1 cellular context compared by ENCODE assay signal in the genomic region with DNA sequence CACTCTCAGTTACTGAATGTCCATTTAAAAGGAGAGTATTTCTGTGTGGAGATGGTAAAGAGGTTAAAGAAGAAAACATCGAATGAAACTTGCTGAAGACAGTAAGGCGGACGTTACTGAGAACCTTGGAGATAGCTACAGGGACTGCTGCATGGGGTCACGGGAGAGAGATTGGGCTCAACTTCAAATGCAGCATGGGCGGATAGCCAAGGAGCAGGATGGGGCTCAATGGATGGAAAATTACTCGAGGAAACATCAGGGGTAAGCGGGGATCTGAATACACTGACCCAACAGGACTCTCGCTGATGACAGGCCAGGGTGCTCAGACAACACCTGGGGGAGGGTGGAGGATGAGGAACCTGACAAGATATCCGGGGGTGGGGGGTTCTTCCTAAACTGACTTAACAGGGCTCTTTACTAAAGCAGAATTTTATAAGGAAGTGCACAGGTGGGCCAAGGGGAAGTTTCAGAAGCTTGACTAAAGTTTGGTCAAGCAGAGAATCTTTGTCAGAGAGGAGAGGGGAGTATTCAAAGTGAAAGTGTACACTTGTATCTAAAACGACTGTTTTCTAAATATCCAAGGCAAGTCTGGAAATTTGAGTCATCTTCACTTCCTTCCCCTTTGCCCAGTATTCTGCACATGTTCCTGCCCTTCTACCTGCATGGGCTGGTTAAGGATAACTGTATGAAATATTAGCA.
TF ChIP-seq lines count a peak whose summit lies in the region.

No MANE protein-coding gene starts in this region.

TF ChIP-seq in GM12878, 131 proteins besides CTCF, POLR2A, EP300 and RAD21 (continues in another document):
- TF ChIP-seq HDAC6 (IDR thresholded peaks at IDR 0.05; ENCODE audit: unreplicated experiment) (no peak), CBFB (IDR thresholded peaks at IDR 0.05; ENCODE audit: low read depth) (no peak), FOXM1 (IDR thresholded peaks at IDR 0.05; ENCODE audit: low read depth, low read length) (peak; percentile 87; the same call in 1 of the 2 replicates), CBX5 (IDR thresholded peaks at IDR 0.05; ENCODE audit: low read depth) (0 out of 2 replicates have a peak, but pooled peaks have one; percentile 42), STAT1 (conservative IDR thresholded peaks at IDR 0.05) (no peak), EZH2 (IDR thresholded peaks at IDR 0.05; ENCODE audit: borderline replicate concordance, control insufficient read depth, low read depth, low read length) (no peak), PML (IDR thresholded peaks at IDR 0.05; ENCODE audit: low read length) (0 out of 2 replicates have a peak, but pooled peaks have one; percentile 32), KLF5 (IDR thresholded peaks at IDR 0.05; ENCODE audit: partially characterized antibody) (no peak), MTA2 (IDR thresholded peaks at IDR 0.05; ENCODE audit: low read depth) (no peak; the same call in 1 of the 2 replicates), LARP7 (IDR thresholded peaks at IDR 0.05) (no peak), TCF7 (IDR thresholded peaks at IDR 0.05; ENCODE audit: borderline replicate concordance) (no peak; the same call in 1 of the 2 replicates), IRF4 (IDR thresholded peaks at IDR 0.05; ENCODE audit: low read depth, low read length) (peak; percentile 66; the same call in 1 of the 2 replicates), BHLHE40 (IDR thresholded peaks at IDR 0.05; ENCODE audit: borderline replicate concordance in 1 of 2, low read depth in 2 of 2, low read length in 1 of 2) (no peak), FOS (IDR thresholded peaks at IDR 0.05; ENCODE audit: borderline replicate concordance, extremely low read depth, insufficient read length) (no peak), SPI1 (IDR thresholded peaks at IDR 0.05; ENCODE audit: borderline replicate concordance, insufficient read depth, low read depth, low read length) (peak; percentile 83), YBX1 (IDR thresholded peaks at IDR 0.05) (no peak), TBL1XR1 (IDR thresholded peaks at IDR 0.05; ENCODE audit: low read depth, low read length) (peak; percentile 22; the same call in 1 of the 2 replicates), ASH2L (IDR thresholded peaks at IDR 0.05; ENCODE audit: borderline replicate concordance, low read depth) (no peak), JUND (IDR thresholded peaks at IDR 0.05; ENCODE audit: low read depth, low read length) (no peak), BMI1 (IDR thresholded peaks at IDR 0.05; ENCODE audit: borderline replicate concordance) (no peak), NFXL1 (IDR thresholded peaks at IDR 0.05; ENCODE audit: borderline replicate concordance) (no peak), ZZZ3 (IDR thresholded peaks at IDR 0.05; ENCODE audit: control insufficient read depth, insufficient read length, low read depth) (no peak), ZSCAN29 (IDR thresholded peaks at IDR 0.05) (no peak), DPF2 (IDR thresholded peaks at IDR 0.05) (peak; percentile 65; the same call in 1 of the 2 replicates), FOXK2 (IDR thresholded peaks at IDR 0.05) (no peak), SMARCA5 (IDR thresholded peaks at IDR 0.05) (no peak), EGR1 (IDR thresholded peaks at IDR 0.05; ENCODE audit: borderline replicate concordance in 1 of 2, low read depth in 2 of 2, low read length in 2 of 2) (peak in 1 of 2 experiments; percentile 77; a peak in 1 of 3 replicates), NR2F1 (conservative IDR thresholded peaks at IDR 0.05) (no peak)
- TF ChIP-seq, protein P1, sequence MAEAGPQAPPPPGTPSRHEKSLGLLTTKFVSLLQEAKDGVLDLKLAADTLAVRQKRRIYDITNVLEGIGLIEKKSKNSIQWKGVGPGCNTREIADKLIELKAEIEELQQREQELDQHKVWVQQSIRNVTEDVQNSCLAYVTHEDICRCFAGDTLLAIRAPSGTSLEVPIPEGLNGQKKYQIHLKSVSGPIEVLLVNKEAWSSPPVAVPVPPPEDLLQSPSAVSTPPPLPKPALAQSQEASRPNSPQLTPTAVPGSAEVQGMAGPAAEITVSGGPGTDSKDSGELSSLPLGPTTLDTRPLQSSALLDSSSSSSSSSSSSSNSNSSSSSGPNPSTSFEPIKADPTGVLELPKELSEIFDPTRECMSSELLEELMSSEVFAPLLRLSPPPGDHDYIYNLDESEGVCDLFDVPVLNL (IDR thresholded peaks at IDR 0.05; ENCODE audit: low read depth, low read length) = no peak
- TF ChIP-seq, protein P2, sequence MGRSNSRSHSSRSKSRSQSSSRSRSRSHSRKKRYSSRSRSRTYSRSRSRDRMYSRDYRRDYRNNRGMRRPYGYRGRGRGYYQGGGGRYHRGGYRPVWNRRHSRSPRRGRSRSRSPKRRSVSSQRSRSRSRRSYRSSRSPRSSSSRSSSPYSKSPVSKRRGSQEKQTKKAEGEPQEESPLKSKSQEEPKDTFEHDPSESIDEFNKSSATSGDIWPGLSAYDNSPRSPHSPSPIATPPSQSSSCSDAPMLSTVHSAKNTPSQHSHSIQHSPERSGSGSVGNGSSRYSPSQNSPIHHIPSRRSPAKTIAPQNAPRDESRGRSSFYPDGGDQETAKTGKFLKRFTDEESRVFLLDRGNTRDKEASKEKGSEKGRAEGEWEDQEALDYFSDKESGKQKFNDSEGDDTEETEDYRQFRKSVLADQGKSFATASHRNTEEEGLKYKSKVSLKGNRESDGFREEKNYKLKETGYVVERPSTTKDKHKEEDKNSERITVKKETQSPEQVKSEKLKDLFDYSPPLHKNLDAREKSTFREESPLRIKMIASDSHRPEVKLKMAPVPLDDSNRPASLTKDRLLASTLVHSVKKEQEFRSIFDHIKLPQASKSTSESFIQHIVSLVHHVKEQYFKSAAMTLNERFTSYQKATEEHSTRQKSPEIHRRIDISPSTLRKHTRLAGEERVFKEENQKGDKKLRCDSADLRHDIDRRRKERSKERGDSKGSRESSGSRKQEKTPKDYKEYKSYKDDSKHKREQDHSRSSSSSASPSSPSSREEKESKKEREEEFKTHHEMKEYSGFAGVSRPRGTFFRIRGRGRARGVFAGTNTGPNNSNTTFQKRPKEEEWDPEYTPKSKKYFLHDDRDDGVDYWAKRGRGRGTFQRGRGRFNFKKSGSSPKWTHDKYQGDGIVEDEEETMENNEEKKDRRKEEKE (IDR thresholded peaks at IDR 0.05) = no peak
- TF ChIP-seq, protein P3, sequence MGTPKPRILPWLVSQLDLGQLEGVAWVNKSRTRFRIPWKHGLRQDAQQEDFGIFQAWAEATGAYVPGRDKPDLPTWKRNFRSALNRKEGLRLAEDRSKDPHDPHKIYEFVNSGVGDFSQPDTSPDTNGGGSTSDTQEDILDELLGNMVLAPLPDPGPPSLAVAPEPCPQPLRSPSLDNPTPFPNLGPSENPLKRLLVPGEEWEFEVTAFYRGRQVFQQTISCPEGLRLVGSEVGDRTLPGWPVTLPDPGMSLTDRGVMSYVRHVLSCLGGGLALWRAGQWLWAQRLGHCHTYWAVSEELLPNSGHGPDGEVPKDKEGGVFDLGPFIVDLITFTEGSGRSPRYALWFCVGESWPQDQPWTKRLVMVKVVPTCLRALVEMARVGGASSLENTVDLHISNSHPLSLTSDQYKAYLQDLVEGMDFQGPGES (IDR thresholded peaks at IDR 0.05) = no peak
- TF ChIP-seq, protein P4, sequence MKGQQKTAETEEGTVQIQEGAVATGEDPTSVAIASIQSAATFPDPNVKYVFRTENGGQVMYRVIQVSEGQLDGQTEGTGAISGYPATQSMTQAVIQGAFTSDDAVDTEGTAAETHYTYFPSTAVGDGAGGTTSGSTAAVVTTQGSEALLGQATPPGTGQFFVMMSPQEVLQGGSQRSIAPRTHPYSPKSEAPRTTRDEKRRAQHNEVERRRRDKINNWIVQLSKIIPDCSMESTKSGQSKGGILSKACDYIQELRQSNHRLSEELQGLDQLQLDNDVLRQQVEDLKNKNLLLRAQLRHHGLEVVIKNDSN (IDR thresholded peaks at IDR 0.05; ENCODE audit: borderline replicate concordance, extremely low read length, insufficient read depth, low read depth, low read length) = no peak
- TF ChIP-seq, protein P5, sequence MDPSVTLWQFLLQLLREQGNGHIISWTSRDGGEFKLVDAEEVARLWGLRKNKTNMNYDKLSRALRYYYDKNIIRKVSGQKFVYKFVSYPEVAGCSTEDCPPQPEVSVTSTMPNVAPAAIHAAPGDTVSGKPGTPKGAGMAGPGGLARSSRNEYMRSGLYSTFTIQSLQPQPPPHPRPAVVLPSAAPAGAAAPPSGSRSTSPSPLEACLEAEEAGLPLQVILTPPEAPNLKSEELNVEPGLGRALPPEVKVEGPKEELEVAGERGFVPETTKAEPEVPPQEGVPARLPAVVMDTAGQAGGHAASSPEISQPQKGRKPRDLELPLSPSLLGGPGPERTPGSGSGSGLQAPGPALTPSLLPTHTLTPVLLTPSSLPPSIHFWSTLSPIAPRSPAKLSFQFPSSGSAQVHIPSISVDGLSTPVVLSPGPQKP (IDR thresholded peaks at IDR 0.05; ENCODE audit: low read depth, low read length) = no peak
- TF ChIP-seq, protein P6, sequence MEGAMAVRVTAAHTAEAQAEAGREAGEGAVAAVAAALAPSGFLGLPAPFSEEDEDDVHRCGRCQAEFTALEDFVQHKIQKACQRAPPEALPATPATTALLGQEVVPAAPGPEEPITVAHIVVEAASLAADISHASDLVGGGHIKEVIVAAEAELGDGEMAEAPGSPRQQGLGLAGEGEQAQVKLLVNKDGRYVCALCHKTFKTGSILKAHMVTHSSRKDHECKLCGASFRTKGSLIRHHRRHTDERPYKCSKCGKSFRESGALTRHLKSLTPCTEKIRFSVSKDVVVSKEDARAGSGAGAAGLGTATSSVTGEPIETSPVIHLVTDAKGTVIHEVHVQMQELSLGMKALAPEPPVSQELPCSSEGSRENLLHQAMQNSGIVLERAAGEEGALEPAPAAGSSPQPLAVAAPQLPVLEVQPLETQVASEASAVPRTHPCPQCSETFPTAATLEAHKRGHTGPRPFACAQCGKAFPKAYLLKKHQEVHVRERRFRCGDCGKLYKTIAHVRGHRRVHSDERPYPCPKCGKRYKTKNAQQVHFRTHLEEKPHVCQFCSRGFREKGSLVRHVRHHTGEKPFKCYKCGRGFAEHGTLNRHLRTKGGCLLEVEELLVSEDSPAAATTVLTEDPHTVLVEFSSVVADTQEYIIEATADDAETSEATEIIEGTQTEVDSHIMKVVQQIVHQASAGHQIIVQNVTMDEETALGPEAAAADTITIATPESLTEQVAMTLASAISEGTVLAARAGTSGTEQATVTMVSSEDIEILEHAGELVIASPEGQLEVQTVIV (IDR thresholded peaks at IDR 0.05; ENCODE audit: borderline replicate concordance, partially characterized antibody) = no peak
- TF ChIP-seq, protein P7, sequence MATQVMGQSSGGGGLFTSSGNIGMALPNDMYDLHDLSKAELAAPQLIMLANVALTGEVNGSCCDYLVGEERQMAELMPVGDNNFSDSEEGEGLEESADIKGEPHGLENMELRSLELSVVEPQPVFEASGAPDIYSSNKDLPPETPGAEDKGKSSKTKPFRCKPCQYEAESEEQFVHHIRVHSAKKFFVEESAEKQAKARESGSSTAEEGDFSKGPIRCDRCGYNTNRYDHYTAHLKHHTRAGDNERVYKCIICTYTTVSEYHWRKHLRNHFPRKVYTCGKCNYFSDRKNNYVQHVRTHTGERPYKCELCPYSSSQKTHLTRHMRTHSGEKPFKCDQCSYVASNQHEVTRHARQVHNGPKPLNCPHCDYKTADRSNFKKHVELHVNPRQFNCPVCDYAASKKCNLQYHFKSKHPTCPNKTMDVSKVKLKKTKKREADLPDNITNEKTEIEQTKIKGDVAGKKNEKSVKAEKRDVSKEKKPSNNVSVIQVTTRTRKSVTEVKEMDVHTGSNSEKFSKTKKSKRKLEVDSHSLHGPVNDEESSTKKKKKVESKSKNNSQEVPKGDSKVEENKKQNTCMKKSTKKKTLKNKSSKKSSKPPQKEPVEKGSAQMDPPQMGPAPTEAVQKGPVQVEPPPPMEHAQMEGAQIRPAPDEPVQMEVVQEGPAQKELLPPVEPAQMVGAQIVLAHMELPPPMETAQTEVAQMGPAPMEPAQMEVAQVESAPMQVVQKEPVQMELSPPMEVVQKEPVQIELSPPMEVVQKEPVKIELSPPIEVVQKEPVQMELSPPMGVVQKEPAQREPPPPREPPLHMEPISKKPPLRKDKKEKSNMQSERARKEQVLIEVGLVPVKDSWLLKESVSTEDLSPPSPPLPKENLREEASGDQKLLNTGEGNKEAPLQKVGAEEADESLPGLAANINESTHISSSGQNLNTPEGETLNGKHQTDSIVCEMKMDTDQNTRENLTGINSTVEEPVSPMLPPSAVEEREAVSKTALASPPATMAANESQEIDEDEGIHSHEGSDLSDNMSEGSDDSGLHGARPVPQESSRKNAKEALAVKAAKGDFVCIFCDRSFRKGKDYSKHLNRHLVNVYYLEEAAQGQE (IDR thresholded peaks at IDR 0.05; ENCODE audit: low read depth, low read length) = no peak
- TF ChIP-seq, protein P8, sequence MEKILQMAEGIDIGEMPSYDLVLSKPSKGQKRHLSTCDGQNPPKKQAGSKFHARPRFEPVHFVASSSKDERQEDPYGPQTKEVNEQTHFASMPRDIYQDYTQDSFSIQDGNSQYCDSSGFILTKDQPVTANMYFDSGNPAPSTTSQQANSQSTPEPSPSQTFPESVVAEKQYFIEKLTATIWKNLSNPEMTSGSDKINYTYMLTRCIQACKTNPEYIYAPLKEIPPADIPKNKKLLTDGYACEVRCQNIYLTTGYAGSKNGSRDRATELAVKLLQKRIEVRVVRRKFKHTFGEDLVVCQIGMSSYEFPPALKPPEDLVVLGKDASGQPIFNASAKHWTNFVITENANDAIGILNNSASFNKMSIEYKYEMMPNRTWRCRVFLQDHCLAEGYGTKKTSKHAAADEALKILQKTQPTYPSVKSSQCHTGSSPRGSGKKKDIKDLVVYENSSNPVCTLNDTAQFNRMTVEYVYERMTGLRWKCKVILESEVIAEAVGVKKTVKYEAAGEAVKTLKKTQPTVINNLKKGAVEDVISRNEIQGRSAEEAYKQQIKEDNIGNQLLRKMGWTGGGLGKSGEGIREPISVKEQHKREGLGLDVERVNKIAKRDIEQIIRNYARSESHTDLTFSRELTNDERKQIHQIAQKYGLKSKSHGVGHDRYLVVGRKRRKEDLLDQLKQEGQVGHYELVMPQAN (conservative IDR thresholded peaks at IDR 0.05) = no peak
- TF ChIP-seq, protein P9, sequence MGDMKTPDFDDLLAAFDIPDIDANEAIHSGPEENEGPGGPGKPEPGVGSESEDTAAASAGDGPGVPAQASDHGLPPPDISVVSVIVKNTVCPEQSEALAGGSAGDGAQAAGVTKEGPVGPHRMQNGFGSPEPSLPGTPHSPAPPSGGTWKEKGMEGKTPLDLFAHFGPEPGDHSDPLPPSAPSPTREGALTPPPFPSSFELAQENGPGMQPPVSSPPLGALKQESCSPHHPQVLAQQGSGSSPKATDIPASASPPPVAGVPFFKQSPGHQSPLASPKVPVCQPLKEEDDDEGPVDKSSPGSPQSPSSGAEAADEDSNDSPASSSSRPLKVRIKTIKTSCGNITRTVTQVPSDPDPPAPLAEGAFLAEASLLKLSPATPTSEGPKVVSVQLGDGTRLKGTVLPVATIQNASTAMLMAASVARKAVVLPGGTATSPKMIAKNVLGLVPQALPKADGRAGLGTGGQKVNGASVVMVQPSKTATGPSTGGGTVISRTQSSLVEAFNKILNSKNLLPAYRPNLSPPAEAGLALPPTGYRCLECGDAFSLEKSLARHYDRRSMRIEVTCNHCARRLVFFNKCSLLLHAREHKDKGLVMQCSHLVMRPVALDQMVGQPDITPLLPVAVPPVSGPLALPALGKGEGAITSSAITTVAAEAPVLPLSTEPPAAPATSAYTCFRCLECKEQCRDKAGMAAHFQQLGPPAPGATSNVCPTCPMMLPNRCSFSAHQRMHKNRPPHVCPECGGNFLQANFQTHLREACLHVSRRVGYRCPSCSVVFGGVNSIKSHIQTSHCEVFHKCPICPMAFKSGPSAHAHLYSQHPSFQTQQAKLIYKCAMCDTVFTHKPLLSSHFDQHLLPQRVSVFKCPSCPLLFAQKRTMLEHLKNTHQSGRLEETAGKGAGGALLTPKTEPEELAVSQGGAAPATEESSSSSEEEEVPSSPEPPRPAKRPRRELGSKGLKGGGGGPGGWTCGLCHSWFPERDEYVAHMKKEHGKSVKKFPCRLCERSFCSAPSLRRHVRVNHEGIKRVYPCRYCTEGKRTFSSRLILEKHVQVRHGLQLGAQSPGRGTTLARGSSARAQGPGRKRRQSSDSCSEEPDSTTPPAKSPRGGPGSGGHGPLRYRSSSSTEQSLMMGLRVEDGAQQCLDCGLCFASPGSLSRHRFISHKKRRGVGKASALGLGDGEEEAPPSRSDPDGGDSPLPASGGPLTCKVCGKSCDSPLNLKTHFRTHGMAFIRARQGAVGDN (IDR thresholded peaks at IDR 0.05) = peak; percentile 75; the same call in 1 of the 2 replicates
